ENCODE assay signal across 8 cellular contexts in genomic region chr11:61361686-61362541, GRCh38. TPM values are rescaled to one million over a fixed set of nuclear protein-coding genes. Genes with fewer than 3 reads are reported as not detected.
DNase-seq lines count a peak whose midpoint lies in the region; ATAC-seq and TF ChIP-seq lines count a peak whose summit lies in the region.

TSS of gene CYB561A3 (minus strand) at chr11:61361882. CDS start at chr11:61356713, 5,169 bp downstream.
TSS of gene TMEM138 (plus strand) at chr11:61362374. CDS start at chr11:61364391, 2,017 bp downstream.

- TF ChIP-seq CTCF in GM12875 (IDR thresholded peaks at IDR 0.05; ENCODE audit: borderline replicate concordance, insufficient read depth, low read depth, low read length) (no peak), progenitor cell of endocrine pancreas (IDR thresholded peaks at IDR 0.05; ENCODE audit: unreplicated experiment) (no peak)

- DNase-seq in NCI-H1436 (lab: John Stamatoyannopoulos, UW) (peak; percentile 90), T-helper 1 cell (peak; percentile 74 to 95 (median 81)), amniotic epithelial cell (ENCODE audit: low read depth) (peak; percentile 93), left cardiac atrium (peak; percentile 94), progenitor cell of endocrine pancreas (ENCODE audit: low spot score, unreplicated experiment) (peak; percentile 71), ureter (ENCODE audit: low spot score) (peak; percentile 94)

- H3K9me3 Mint-ChIP-seq in progenitor cell of endocrine pancreas (ENCODE audit: low read depth): no peaks in the 10 kb centered on the region

- H3K27ac Mint-ChIP-seq in progenitor cell of endocrine pancreas: peak within 1 kb of the TSS; percentile 99

- no peaks in the 10 kb centered on the region for H3K27me3 Mint-ChIP-seq in progenitor cell of endocrine pancreas

- H3K4me3 Mint-ChIP-seq in progenitor cell of endocrine pancreas (ENCODE audit: low read depth): peak within 1 kb of the TSS; percentile 100

- intact Hi-C loops in left cardiac atrium (cut with DNase I): no loop called here

- H3K4me3 ChIP-seq in GM12875 (ENCODE audit: low read depth, low read length): peak within 1 kb of the TSS; percentile 93

- peaks cover 22% of the 10 kb centered on the region for H3K4me1 Mint-ChIP-seq in progenitor cell of endocrine pancreas (ENCODE audit: low read depth)

- ATAC-seq in HG02763 (IDR thresholded peaks at IDR 0.05; ENCODE audit: unreplicated experiment) (peak; percentile 80), left cardiac atrium (peak; percentile 97 to 98)

- H3K36me3 Mint-ChIP-seq in progenitor cell of endocrine pancreas (ENCODE audit: insufficient read depth): peaks cover 3% of the 10 kb centered on the region

RNA-seq across cellular contexts. Expression of gene CYB561A3, which starts in this region (rescaled TPM):
- total RNA-seq in left cardiac atrium (10 to 100 TPM; 15.7 to 17.0 TPM), progenitor cell of endocrine pancreas (44.3 and 45.3 TPM in 2 replicates), ureter (48.4 TPM)

RNA-seq across cellular contexts. Expression of gene TMEM138, which starts in this region (rescaled TPM):
- 10 to 100 TPM; 24.4 to 32.6 TPM for total RNA-seq in left cardiac atrium
- total RNA-seq in progenitor cell of endocrine pancreas: 45.9 and 46.7 TPM in 2 replicates
- 69.5 TPM for total RNA-seq in ureter

Comparison
In these comparisons a context has a peak if more than half of its experiments do, and no peak if none do; other contexts are left out.
1. Peak in every context shown above with its lines: DNase-seq, ATAC-seq and H3K4me3 ChIP-seq.